27 cellular contexts compared by ENCODE assay signal in the genomic region with DNA sequence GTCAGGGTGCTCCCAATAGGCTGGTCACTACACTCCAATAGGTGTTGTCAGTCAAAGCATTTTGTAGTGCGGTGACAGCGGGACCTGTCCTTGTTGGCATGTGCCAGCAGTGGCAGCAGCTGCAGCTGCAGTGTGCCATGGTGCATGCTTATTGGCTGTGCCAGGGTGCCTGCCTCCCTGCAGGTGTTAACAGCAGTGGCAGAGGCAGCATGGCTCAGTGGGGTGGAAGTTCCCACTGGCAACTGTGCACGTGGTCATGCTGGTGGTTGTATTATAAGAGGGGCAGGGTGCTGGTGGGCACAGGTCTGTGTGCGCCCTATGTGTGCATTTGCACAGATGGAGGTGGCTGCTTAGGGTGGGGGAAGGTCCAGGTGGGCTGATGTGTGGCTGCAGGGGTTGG.
"Had no signal": no experiment of that assay in that cellular context is flagged by ENCODE, and none has a peak within 500 bp of the region (broad histone marks: within the 10 kb centered on the region; RNA-seq: fewer than 3 reads in every experiment).

No MANE protein-coding gene starts in this region.

- FAIRE-seq: colon had no signal

- H3K9me3 ChIP-seq: body of pancreas, esophagus muscularis mucosa, gastrocnemius medialis had no signal

- ATAC-seq: activated CD4-positive, alpha-beta T cell treated with anti-CD3 and anti-CD28 coated beads for 36 hours; activated CD8-positive, alpha-beta memory T cell treated with anti-CD3 and anti-CD28 coated beads, Interleukin-2, amount 10 ng/mL, durations not matched to agents 7 days and 5 days; activated CD8-positive, alpha-beta T cell treated with anti-CD3 and anti-CD28 coated beads, Interleukin-2, amount 10 ng/mL, durations not matched to agents 7 days and 5 days; body of pancreas; effector memory CD8-positive, alpha-beta T cell; foreskin keratinocyte; gastrocnemius medialis had no signal

- H3K4me1 ChIP-seq: body of pancreas, esophagus muscularis mucosa, foreskin keratinocyte, gastrocnemius medialis had no signal

- H3K27ac ChIP-seq: body of pancreas, esophagus muscularis mucosa, foreskin keratinocyte, gastrocnemius medialis had no signal

- DNase-seq: activated CD4-positive, alpha-beta memory T cell treated with anti-CD3 and anti-CD28 coated beads for 36 hours; activated CD4-positive, alpha-beta T cell treated with anti-CD3 and anti-CD28 coated beads for 36 hours; activated CD4-positive, alpha-beta T cell treated with anti-CD3 and anti-CD28 coated beads, Interleukin-2, amount 10 ng/mL, durations not matched to agents 24 days and 14 days; activated CD4-positive, CD25-positive, alpha-beta regulatory T cell; activated CD4-positive, CD25-positive, alpha-beta regulatory T cell treated with anti-CD3 and anti-CD28 coated beads, Interleukin-2, amount 50 U/mL, for 72 hours; activated CD8-positive, alpha-beta memory T cell treated with anti-CD3 and anti-CD28 coated beads, Interleukin-2, amount 10 ng/mL, durations not matched to agents 7 days and 5 days; activated CD8-positive, alpha-beta memory T cell treated with anti-CD3 and anti-CD28 coated beads, Interleukin-2, amount 50 U/mL, for 4 hours; activated CD8-positive, alpha-beta T cell treated with anti-CD3 and anti-CD28 coated beads, Interleukin-2, amount 10 ng/mL, durations not matched to agents 7 days and 5 days; activated gamma-delta T cell treated with Interleukin-2 at 50 U/mL for 16 hours; activated naive CD4-positive, alpha-beta T cell treated with anti-CD3 and anti-CD28 coated beads, Interleukin-2, amount 50 U/mL, for 16 hours; activated naive CD4-positive, alpha-beta T cell treated with Interleukin-2 at 50 U/mL for 16 hours; activated T-cell treated with anti-CD3 and anti-CD28 coated beads, Interleukin-2, amount 50 U/mL, for 1 hour; activated T-cell treated with anti-CD3 and anti-CD28 coated beads, Interleukin-2, amount 50 U/mL, for 48 hours; amniotic stem cell; anterior cingulate cortex; body of pancreas; caudate nucleus; cortex of kidney; dermis blood vessel endothelial cell; effector CD4-positive, alpha-beta T cell; effector memory CD8-positive, alpha-beta T cell; erythroblast; foreskin keratinocyte; gastrocnemius medialis; glutamatergic neuron had no signal

- H3K36me3 ChIP-seq: esophagus muscularis mucosa, gastrocnemius medialis had no signal

- H3K27me3 ChIP-seq: body of pancreas, esophagus muscularis mucosa, foreskin keratinocyte, gastrocnemius medialis had no signal

- H3K4me3 ChIP-seq: body of pancreas, esophagus muscularis mucosa, gastrocnemius medialis had no signal
